ENCODE assay signal across 8 cellular contexts in genomic region chr5:72210913-72211670, GRCh38.
DNase-seq lines count a peak whose midpoint lies in the region; ATAC-seq and TF ChIP-seq lines count a peak whose summit lies in the region.

No MANE protein-coding gene starts in this region.

- H3K27ac Mint-ChIP-seq in T-helper 2 cell treated with Interferon-gamma antibody and Interleukin-4, amounts not matched to agents 5 μg/mL and 100 μg/mL, for 36 hours = no peak overlapping the region

- H3K9me3 Mint-ChIP-seq in T-helper 2 cell treated with Interferon-gamma antibody and Interleukin-4, amounts not matched to agents 5 μg/mL and 100 μg/mL, for 36 hours = no peaks in the 10 kb centered on the region

- POLR2A ChIA-PET in AG04449 (lab: Yijun Ruan, JAX) = no interaction called here

- TF ChIP-seq CTCF in AG04449 (IDR thresholded peaks at IDR 0.05; ENCODE audit: insufficient read depth, low read length, missing control alignments) = no peak

- peaks cover 5% of the 10 kb centered on the region for H3K27me3 Mint-ChIP-seq in T-helper 2 cell treated with Interferon-gamma antibody and Interleukin-4, amounts not matched to agents 5 μg/mL and 100 μg/mL, for 36 hours (ENCODE audit: low read depth)

- H3K4me3 Mint-ChIP-seq in T-helper 2 cell treated with Interferon-gamma antibody and Interleukin-4, amounts not matched to agents 5 μg/mL and 100 μg/mL, for 36 hours = no peak overlapping the region

- H3K4me3 ChIP-seq in AG04449 (ENCODE audit: low read depth, low read length) = 0 out of 2 replicates have a peak overlapping the region, but pooled peaks have one; percentile 6

- DNase-seq in AG04449 (ENCODE audit: low read depth, low spot score) = no peak
- peak; percentile 6 for DNase-seq in OCI-M1 (lab: John Stamatoyannopoulos, UW)
- DNase-seq in epithelial cell of prostate (ENCODE audit: low read depth, low spot score) = no peak
- peak; percentile 27 for DNase-seq in mucosa of gallbladder (ENCODE audit: low spot score)
- DNase-seq in T-helper 2 cell treated with Interferon-gamma antibody and Interleukin-4, amounts not matched to agents 5 μg/mL and 100 μg/mL, for 36 hours (ENCODE audit: low spot score) = no peak
- no peak for DNase-seq in NCI-H526 treated with DMSO at 0.1 percent for 48 hours (lab: John Stamatoyannopoulos, UW)

- no peaks in the 10 kb centered on the region for H3K36me3 Mint-ChIP-seq in T-helper 2 cell treated with Interferon-gamma antibody and Interleukin-4, amounts not matched to agents 5 μg/mL and 100 μg/mL, for 36 hours (ENCODE audit: low read depth)

- ATAC-seq in HG02981 (IDR thresholded peaks at IDR 0.05; ENCODE audit: unreplicated experiment) (no peak), GM21825 (IDR thresholded peaks at IDR 0.05; ENCODE audit: unreplicated experiment) (no peak)

- H3K4me1 Mint-ChIP-seq in T-helper 2 cell treated with Interferon-gamma antibody and Interleukin-4, amounts not matched to agents 5 μg/mL and 100 μg/mL, for 36 hours (ENCODE audit: low read depth) = no peaks in the 10 kb centered on the region

- CTCF ChIA-PET in AG04449 (lab: Yijun Ruan, JAX) = no interaction called here

- H3K27ac ChIP-seq in epithelial cell of prostate = peak overlapping the region; percentile 79

Comparison
In these comparisons a context has a peak if more than half of its experiments do, and no peak if none do; other contexts are left out.
1. DNase-seq: peak in OCI-M1 (single experiment) and mucosa of gallbladder (single experiment); none in AG04449 (single experiment), epithelial cell of prostate (single experiment), T-helper 2 cell treated with Interferon-gamma antibody and Interleukin-4, amounts not matched to agents 5 μg/mL and 100 μg/mL, for 36 hours (single experiment) and NCI-H526 treated with DMSO at 0.1 percent for 48 hours (single experiment).